ENCODE assay signal across 8 cellular contexts in the genomic region with DNA sequence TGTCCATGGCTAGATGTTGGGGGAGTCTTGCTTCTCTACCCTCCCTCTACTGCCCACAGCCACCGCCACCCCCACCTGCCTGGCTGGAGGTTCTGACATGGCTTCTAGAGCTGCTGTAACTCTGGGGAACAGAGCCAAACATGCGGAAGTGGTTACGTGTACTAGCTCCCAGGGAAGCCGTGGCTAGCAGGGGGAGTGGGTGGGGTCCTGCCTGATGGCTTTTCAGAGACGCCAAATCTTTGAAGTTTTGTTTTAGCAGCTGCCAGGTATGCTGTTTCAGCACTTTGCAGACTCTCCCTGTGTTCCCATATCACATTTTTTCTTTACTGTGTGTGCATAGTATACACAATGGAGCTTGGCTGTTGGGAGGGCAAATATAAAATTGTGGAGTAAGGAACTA.
DNase-seq lines count a peak whose midpoint lies in the region; ATAC-seq, FAIRE-seq and TF ChIP-seq lines count a peak whose summit lies in the region.

No MANE protein-coding gene starts in this region.

- DNase-seq in DND-41 (peak; percentile 89), NCI-H774 (lab: John Stamatoyannopoulos, UW) (peak; percentile 69), kidney glomerular epithelial cell (lab: John Stamatoyannopoulos, UW) (peak; percentile 25), thoracic aorta (ENCODE audit: low spot score) (no peak), kidney (no peak), OCI-M2 (lab: John Stamatoyannopoulos, UW; ENCODE audit: unreplicated experiment) (no peak), SW 1271 (lab: John Stamatoyannopoulos, UW) (no peak)
- peak; percentile 3 for DNase-seq in activated gamma-delta T cell treated with anti-CD3 and anti-CD28 coated beads, Interleukin-2, amount 50 U/mL, for 16 hours (ENCODE audit: low read depth)

- H2AFZ ChIP-seq in DND-41 (ENCODE audit: low read depth, low read length): peak overlapping the region; percentile 54

- H3K9ac ChIP-seq in DND-41 (ENCODE audit: low read depth, low read length) (peak overlapping the region; percentile 16; the same call in 1 of the 2 replicates), kidney (ENCODE audit: low read length in 2 of 2) (no peak overlapping the region)

- H4K20me1 ChIP-seq in DND-41 (ENCODE audit: insufficient read depth, low read length): no peaks in the 10 kb centered on the region

- H3K4me3 ChIP-seq in DND-41 (ENCODE audit: low read depth in 1 of 2, low read length in 2 of 2): 0 out of 4 replicates have a peak overlapping the region, but pooled peaks of 1 of the 2 experiments have one; percentile 6
- H3K4me3 ChIP-seq in thoracic aorta: peak overlapping the region; percentile 1
- H3K4me3 ChIP-seq in kidney (ENCODE audit: low read length in 2 of 2): no peak overlapping the region

- H3K79me2 ChIP-seq in DND-41 (ENCODE audit: insufficient read depth, low read length): no peaks in the 10 kb centered on the region

- H3K27me3 ChIP-seq in DND-41 (ENCODE audit: insufficient read depth, low read length, poor library complexity): no peaks in the 10 kb centered on the region
- H3K27me3 ChIP-seq in thoracic aorta (replicated peaks; ENCODE audit: insufficient read depth): no peaks in the 10 kb centered on the region

- H3K36me3 ChIP-seq in DND-41 (ENCODE audit: insufficient read depth, low read length) (peaks cover 3% of the 10 kb centered on the region; the same call in 1 of the 2 replicates), thoracic aorta (no peaks in the 10 kb centered on the region), kidney (ENCODE audit: control insufficient read depth in 1 of 2, insufficient read depth in 2 of 2, low read length in 2 of 2) (no peaks in the 10 kb centered on the region)

- no peak for FAIRE-seq in kidney (lab: Jason Lieb, UNC)

- ATAC-seq in DND-41 (ENCODE audit: insufficient read depth, low read depth) (peak; percentile 100), thoracic aorta (ENCODE audit: insufficient number of reproducible peaks, low FRiP score, low read depth) (no peak)

- H3K4me1 ChIP-seq in DND-41 (ENCODE audit: insufficient read depth, low read length) (peaks cover 17% of the 10 kb centered on the region), thoracic aorta (ENCODE audit: control insufficient read depth in 1 of 2, low read depth in 2 of 2) (peaks cover 14 to 30% of the 10 kb centered on the region in 2 donors), kidney (ENCODE audit: control insufficient read depth in 1 of 2, insufficient read depth in 1 of 2, low read depth in 1 of 2, low read length in 2 of 2) (no peaks in the 10 kb centered on the region)

- H3K9me3 ChIP-seq in DND-41 (ENCODE audit: insufficient read depth, low read length, severe bottlenecking) (no peaks in the 10 kb centered on the region), thoracic aorta (no peaks in the 10 kb centered on the region), kidney (ENCODE audit: control insufficient read depth in 1 of 2, low read length in 2 of 2) (no peaks in the 10 kb centered on the region)

- TF ChIP-seq CTCF in DND-41 (IDR thresholded peaks at IDR 0.05; ENCODE audit: borderline replicate concordance, extremely low read depth, low read length, poor library complexity, severe bottlenecking): no peak
- no peak for TF ChIP-seq CTCF in thoracic aorta (IDR thresholded peaks at IDR 0.05)
- no peak for TF ChIP-seq CTCF in kidney (IDR thresholded peaks at IDR 0.05; ENCODE audit: borderline replicate concordance, extremely low read depth, insufficient read depth)

- H3K4me2 ChIP-seq in DND-41 (ENCODE audit: insufficient read depth, low read length): peak overlapping the region; percentile 49

- intact Hi-C loops in kidney (cut with DNase I): no loop called here

- H3K27ac ChIP-seq in DND-41 (ENCODE audit: low read length) (peak overlapping the region; percentile 71), thoracic aorta (peak overlapping the region; percentile 20 to 48), kidney (ENCODE audit: low read depth in 2 of 2, low read length in 2 of 2) (no peak overlapping the region)

Comparison
In these comparisons a context has a peak if more than half of its experiments do, and no peak if none do; other contexts are left out.
1. DNase-seq: peak in DND-41 (single experiment), NCI-H774 (single experiment), activated gamma-delta T cell treated with anti-CD3 and anti-CD28 coated beads, Interleukin-2, amount 50 U/mL, for 16 hours (single experiment) and kidney glomerular epithelial cell (single experiment); none in thoracic aorta (single experiment), kidney (single experiment), OCI-M2 (single experiment) and SW 1271 (0 of 2).
2. H3K27ac ChIP-seq: peak in DND-41 (single experiment) and thoracic aorta (2 of 2); none in kidney (0 of 2).